In genomic region chr5:115545065-115545882, GRCh38 we compare ENCODE assay signal across 1 cellular context.
TF ChIP-seq lines count a peak whose summit lies in the region.

No MANE protein-coding gene starts in this region.

TF ChIP-seq in SK-N-SH, 30 proteins besides CTCF, POLR2A, EP300 and RAD21 (continued from another document):
- TF ChIP-seq, protein P1, sequence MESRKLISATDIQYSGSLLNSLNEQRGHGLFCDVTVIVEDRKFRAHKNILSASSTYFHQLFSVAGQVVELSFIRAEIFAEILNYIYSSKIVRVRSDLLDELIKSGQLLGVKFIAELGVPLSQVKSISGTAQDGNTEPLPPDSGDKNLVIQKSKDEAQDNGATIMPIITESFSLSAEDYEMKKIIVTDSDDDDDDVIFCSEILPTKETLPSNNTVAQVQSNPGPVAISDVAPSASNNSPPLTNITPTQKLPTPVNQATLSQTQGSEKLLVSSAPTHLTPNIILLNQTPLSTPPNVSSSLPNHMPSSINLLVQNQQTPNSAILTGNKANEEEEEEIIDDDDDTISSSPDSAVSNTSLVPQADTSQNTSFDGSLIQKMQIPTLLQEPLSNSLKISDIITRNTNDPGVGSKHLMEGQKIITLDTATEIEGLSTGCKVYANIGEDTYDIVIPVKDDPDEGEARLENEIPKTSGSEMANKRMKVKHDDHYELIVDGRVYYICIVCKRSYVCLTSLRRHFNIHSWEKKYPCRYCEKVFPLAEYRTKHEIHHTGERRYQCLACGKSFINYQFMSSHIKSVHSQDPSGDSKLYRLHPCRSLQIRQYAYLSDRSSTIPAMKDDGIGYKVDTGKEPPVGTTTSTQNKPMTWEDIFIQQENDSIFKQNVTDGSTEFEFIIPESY (IDR thresholded peaks at IDR 0.05; ENCODE audit: borderline replicate concordance, low read depth) = no peak
- no peak for TF ChIP-seq ELF1 (IDR thresholded peaks at IDR 0.05)
